In genomic region chr12:967641-968040, GRCh38 we compare ENCODE assay signal across 22 cellular contexts.
"Had no signal": no experiment of that assay in that cellular context is flagged by ENCODE, and none has a peak within 500 bp of the region (broad histone marks: within the 10 kb centered on the region; RNA-seq: fewer than 3 reads in every experiment).

No MANE protein-coding gene starts in this region.

- H3K4me2 ChIP-seq: KMS-11 had no signal

- H3K27ac Mint-ChIP-seq: IgD-negative memory B cell had no signal

- H3K4me3 Mint-ChIP-seq: IgD-negative memory B cell had no signal

- H3K36me3 ChIP-seq: SJSA1 had no signal

- H3K27me3 Mint-ChIP-seq: IgD-negative memory B cell had no signal

- H3K9me3 ChIP-seq: SJSA1 had no signal

- H3K27ac ChIP-seq: KMS-11, SJSA1, SK-N-MC had no signal

- ATAC-seq: K562 had no signal

- H3K4me3 ChIP-seq: K562, SJSA1, SK-N-MC had no signal

- H3K27me3 ChIP-seq: SJSA1 had no signal

- H3K9me3 Mint-ChIP-seq: IgD-negative memory B cell had no signal

- H3K9ac ChIP-seq: KMS-11 had no signal

- H3K4me1 Mint-ChIP-seq: IgD-negative memory B cell had no signal

- DNase-seq: Kasumi-1, MV-4-11, NCI-H1048, NCI-H1105 treated with DMSO at 0.1 percent for 48 hours, NCI-H1417 treated with DMSO at 0.1 percent for 48 hours, NCI-H146, NCI-H1694 treated with DMSO at 0.1 percent for 48 hours, NCI-H1930, NCI-H2081, NCI-H2107, NCI-H2227 treated with DMSO at 0.1 percent for 48 hours, NCI-H524, NCI-H526 treated with DMSO at 0.1 percent for 48 hours, NCI-H748 treated with DMSO at 0.1 percent for 48 hours, Right ventricle myocardium superior, RPMI8226, SIG-M5 had no signal
